1 cellular context compared by ENCODE assay signal in the genomic region with DNA sequence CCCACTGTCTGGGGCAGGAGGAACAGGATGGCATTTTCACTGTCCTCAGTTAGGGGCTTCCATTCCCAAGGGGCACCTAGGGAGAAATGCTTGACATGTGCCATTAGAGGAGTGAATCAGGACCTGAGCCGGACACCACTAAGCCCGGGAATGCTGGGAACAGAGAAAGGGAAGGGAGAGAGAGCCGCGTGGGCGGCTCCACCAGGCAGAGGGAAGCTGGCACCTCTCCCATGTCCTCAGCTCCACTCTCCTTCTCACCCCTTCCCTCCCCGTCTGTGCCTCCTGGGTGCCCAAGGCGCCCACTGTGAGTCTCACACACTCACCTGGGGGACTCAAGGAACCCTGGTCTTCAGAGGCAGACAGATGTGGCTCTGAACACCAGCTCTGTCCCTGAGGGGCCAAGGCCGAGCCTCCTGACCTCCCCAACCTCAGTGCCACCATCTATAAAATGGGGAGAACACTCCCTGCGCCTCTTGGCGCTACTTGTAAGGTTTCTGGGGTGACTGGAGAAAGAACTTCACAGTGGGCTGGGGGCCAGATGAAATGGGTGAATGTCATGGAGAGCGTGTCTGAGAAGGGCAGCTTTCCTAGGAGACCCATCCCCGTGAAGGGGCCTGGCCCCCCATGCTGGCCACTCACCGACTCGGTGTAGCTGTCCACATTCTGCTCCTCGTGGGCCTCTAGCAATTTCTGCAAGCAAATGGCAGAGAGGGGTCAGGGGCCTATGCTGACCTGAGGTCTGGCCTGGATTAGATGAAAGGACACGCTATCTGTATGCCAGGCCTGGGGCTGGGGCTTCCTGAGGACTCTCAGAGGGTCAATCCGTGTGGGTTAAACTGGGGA.
TF ChIP-seq lines count a peak whose summit lies in the region.

No MANE protein-coding gene starts in this region.

TF ChIP-seq in HEK293T, 16 proteins besides CTCF, POLR2A, EP300 and RAD21:
- TF ChIP-seq BHLHE40 (IDR thresholded peaks at IDR 0.05; ENCODE audit: borderline replicate concordance) = no peak
- no peak for TF ChIP-seq SP1 (IDR thresholded peaks at IDR 0.05)
- TF ChIP-seq ZNF384 (IDR thresholded peaks at IDR 0.05) = no peak
- TF ChIP-seq FOXM1 (IDR thresholded peaks at IDR 0.05; ENCODE audit: borderline replicate concordance) = no peak
- TF ChIP-seq SUZ12 (IDR thresholded peaks at IDR 0.05) = no peak
- no peak for TF ChIP-seq FOXA1 (IDR thresholded peaks at IDR 0.05)
- TF ChIP-seq ARNT (IDR thresholded peaks at IDR 0.05) = no peak
- TF ChIP-seq NFRKB (IDR thresholded peaks at IDR 0.05) = no peak
- TF ChIP-seq TARDBP (IDR thresholded peaks at IDR 0.05) = no peak
- TF ChIP-seq HDGF (IDR thresholded peaks at IDR 0.05; ENCODE audit: borderline replicate concordance) = no peak
- no peak for TF ChIP-seq CTBP1 (IDR thresholded peaks at IDR 0.05; ENCODE audit: borderline replicate concordance)
- no peak for TF ChIP-seq L3MBTL2 (conservative IDR thresholded peaks at IDR 0.05)
- TF ChIP-seq, protein P1, sequence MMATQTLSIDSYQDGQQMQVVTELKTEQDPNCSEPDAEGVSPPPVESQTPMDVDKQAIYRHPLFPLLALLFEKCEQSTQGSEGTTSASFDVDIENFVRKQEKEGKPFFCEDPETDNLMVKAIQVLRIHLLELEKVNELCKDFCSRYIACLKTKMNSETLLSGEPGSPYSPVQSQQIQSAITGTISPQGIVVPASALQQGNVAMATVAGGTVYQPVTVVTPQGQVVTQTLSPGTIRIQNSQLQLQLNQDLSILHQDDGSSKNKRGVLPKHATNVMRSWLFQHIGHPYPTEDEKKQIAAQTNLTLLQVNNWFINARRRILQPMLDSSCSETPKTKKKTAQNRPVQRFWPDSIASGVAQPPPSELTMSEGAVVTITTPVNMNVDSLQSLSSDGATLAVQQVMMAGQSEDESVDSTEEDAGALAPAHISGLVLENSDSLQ (IDR thresholded peaks at IDR 0.05) = no peak
- TF ChIP-seq FOXK2 (IDR thresholded peaks at IDR 0.05) = no peak
- TF ChIP-seq LEF1 (IDR thresholded peaks at IDR 0.05; ENCODE audit: borderline replicate concordance) = no peak
